Comparison of ENCODE assay signal across 1 cellular context in genomic region chr1:144412068-144412471, GRCh38.
TF ChIP-seq lines count a peak whose summit lies in the region.
"Not testable (repeated sequence)": the region's sequence is repeated elsewhere in the genome, so short reads cannot be mapped to it uniquely, and the experiment has no call there.

No MANE protein-coding gene starts in this region.

TF ChIP-seq in HepG2, 621 proteins besides CTCF, POLR2A, EP300 and RAD21 (continued from another document):
- peak; percentile 99 for TF ChIP-seq SNAPC4 (CRISPR knock-in tag; IDR thresholded peaks at IDR 0.05)
- TF ChIP-seq, protein P1, sequence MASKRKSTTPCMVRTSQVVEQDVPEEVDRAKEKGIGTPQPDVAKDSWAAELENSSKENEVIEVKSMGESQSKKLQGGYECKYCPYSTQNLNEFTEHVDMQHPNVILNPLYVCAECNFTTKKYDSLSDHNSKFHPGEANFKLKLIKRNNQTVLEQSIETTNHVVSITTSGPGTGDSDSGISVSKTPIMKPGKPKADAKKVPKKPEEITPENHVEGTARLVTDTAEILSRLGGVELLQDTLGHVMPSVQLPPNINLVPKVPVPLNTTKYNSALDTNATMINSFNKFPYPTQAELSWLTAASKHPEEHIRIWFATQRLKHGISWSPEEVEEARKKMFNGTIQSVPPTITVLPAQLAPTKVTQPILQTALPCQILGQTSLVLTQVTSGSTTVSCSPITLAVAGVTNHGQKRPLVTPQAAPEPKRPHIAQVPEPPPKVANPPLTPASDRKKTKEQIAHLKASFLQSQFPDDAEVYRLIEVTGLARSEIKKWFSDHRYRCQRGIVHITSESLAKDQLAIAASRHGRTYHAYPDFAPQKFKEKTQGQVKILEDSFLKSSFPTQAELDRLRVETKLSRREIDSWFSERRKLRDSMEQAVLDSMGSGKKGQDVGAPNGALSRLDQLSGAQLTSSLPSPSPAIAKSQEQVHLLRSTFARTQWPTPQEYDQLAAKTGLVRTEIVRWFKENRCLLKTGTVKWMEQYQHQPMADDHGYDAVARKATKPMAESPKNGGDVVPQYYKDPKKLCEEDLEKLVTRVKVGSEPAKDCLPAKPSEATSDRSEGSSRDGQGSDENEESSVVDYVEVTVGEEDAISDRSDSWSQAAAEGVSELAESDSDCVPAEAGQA (IDR thresholded peaks at IDR 0.05; ENCODE audit: low read depth), result 0 out of 2 replicates have a peak, but pooled peaks have one; percentile 27
- TF ChIP-seq, protein P1 (CRISPR knock-in tag; IDR thresholded peaks at IDR 0.05; ENCODE audit: borderline replicate concordance), result not testable (repeated sequence)
- peak; percentile 82 for TF ChIP-seq CREB1 (IDR thresholded peaks at IDR 0.05)
- TF ChIP-seq CREB1 (CRISPR knock-in tag; IDR thresholded peaks at IDR 0.05), result peak; percentile 73
- TF ChIP-seq YY1 (IDR thresholded peaks at IDR 0.05; ENCODE audit: insufficient read depth, insufficient replicate concordance, low read depth, low read length), result peak; percentile 16
- 0 out of 2 replicates have a peak, but pooled peaks have one; percentile 17 for TF ChIP-seq SPEN (CRISPR knock-in tag; IDR thresholded peaks at IDR 0.05; ENCODE audit: low read depth)
- TF ChIP-seq, protein P2, sequence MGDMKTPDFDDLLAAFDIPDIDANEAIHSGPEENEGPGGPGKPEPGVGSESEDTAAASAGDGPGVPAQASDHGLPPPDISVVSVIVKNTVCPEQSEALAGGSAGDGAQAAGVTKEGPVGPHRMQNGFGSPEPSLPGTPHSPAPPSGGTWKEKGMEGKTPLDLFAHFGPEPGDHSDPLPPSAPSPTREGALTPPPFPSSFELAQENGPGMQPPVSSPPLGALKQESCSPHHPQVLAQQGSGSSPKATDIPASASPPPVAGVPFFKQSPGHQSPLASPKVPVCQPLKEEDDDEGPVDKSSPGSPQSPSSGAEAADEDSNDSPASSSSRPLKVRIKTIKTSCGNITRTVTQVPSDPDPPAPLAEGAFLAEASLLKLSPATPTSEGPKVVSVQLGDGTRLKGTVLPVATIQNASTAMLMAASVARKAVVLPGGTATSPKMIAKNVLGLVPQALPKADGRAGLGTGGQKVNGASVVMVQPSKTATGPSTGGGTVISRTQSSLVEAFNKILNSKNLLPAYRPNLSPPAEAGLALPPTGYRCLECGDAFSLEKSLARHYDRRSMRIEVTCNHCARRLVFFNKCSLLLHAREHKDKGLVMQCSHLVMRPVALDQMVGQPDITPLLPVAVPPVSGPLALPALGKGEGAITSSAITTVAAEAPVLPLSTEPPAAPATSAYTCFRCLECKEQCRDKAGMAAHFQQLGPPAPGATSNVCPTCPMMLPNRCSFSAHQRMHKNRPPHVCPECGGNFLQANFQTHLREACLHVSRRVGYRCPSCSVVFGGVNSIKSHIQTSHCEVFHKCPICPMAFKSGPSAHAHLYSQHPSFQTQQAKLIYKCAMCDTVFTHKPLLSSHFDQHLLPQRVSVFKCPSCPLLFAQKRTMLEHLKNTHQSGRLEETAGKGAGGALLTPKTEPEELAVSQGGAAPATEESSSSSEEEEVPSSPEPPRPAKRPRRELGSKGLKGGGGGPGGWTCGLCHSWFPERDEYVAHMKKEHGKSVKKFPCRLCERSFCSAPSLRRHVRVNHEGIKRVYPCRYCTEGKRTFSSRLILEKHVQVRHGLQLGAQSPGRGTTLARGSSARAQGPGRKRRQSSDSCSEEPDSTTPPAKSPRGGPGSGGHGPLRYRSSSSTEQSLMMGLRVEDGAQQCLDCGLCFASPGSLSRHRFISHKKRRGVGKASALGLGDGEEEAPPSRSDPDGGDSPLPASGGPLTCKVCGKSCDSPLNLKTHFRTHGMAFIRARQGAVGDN (CRISPR knock-in tag; IDR thresholded peaks at IDR 0.05), result peak; percentile 46
- peak; percentile 98 for TF ChIP-seq SNAPC2 (CRISPR knock-in tag; IDR thresholded peaks at IDR 0.05)
- TF ChIP-seq ZNF143 (CRISPR knock-in tag; IDR thresholded peaks at IDR 0.05), result peak; percentile 69
- peak; percentile 76 for TF ChIP-seq ZNF644 (CRISPR knock-in tag; IDR thresholded peaks at IDR 0.05; ENCODE audit: low read depth)
- TF ChIP-seq GABPA (IDR thresholded peaks at IDR 0.05; ENCODE audit: low read depth, low read length), result peak; percentile 46
- peak; percentile 78 for TF ChIP-seq GABPA (CRISPR knock-in tag; IDR thresholded peaks at IDR 0.05; ENCODE audit: low read depth)
- TF ChIP-seq ZBTB21 (CRISPR knock-in tag; IDR thresholded peaks at IDR 0.05), result peak; percentile 79
TF ChIP-seq in HepG2: peak in this region for 12; not testable (repeated sequence) for 609.
